ENCODE assay signal across 7 cellular contexts in genomic region chr10:133764821-133765205, GRCh38.
A peak's percentile ranks its signal among the peaks of the same experiment; 100 is the strongest.
DNase-seq lines count a peak whose midpoint lies in the region; ATAC-seq and TF ChIP-seq lines count a peak whose summit lies in the region.
"Not testable (repeated sequence)": the region's sequence is repeated elsewhere in the genome, so short reads cannot be mapped to it uniquely, and the experiment has no call there.

No MANE protein-coding gene starts in this region.

- H3K4me3 Mint-ChIP-seq in CD4-positive, alpha-beta T cell; activated CD4-positive, alpha-beta T cell treated with anti-CD3 and anti-CD28 coated beads for 36 hours; activated naive CD8-positive, alpha-beta T cell treated with anti-CD3 and anti-CD28 coated beads, Interleukin-2, amount 50 U/mL, for 24 hours; effector memory CD8-positive, alpha-beta T cell; stimulated activated naive CD8-positive, alpha-beta T cell treated with anti-CD3 and anti-CD28 coated beads, Interleukin-15, amount 100 ng/mL, for 72 hours: not testable (repeated sequence)

- H3K27me3 ChIP-seq in CD4-positive, alpha-beta T cell (ENCODE audit: control insufficient read depth, insufficient read depth, low read length) = not testable (repeated sequence)

- ATAC-seq in CD4-positive, alpha-beta T cell (ENCODE audit: poor library complexity) = peak; percentile 32
- peak; percentile 36 for ATAC-seq in activated CD4-positive, alpha-beta T cell treated with anti-CD3 and anti-CD28 coated beads for 36 hours
- ATAC-seq in activated naive CD8-positive, alpha-beta T cell treated with anti-CD3 and anti-CD28 coated beads, Interleukin-2, amount 50 U/mL, for 24 hours = peak; percentile 28
- peak; percentile 36 for ATAC-seq in effector memory CD8-positive, alpha-beta T cell (replicated peaks)
- peak; percentile 69 for ATAC-seq in stimulated activated naive CD8-positive, alpha-beta T cell treated with anti-CD3 and anti-CD28 coated beads, Interleukin-15, amount 100 ng/mL, for 72 hours

- H3K4me3 ChIP-seq in NB4 (ENCODE audit: low read depth, low read length) = not testable (repeated sequence)

- H3K27me3 Mint-ChIP-seq in CD4-positive, alpha-beta T cell; activated CD4-positive, alpha-beta T cell treated with anti-CD3 and anti-CD28 coated beads for 36 hours; activated naive CD8-positive, alpha-beta T cell treated with anti-CD3 and anti-CD28 coated beads, Interleukin-2, amount 50 U/mL, for 24 hours; effector memory CD8-positive, alpha-beta T cell; stimulated activated naive CD8-positive, alpha-beta T cell treated with anti-CD3 and anti-CD28 coated beads, Interleukin-15, amount 100 ng/mL, for 72 hours: not testable (repeated sequence)

- not testable (repeated sequence) for H3K27ac Mint-ChIP-seq in CD4-positive, alpha-beta T cell; activated CD4-positive, alpha-beta T cell treated with anti-CD3 and anti-CD28 coated beads for 36 hours; activated naive CD8-positive, alpha-beta T cell treated with anti-CD3 and anti-CD28 coated beads, Interleukin-2, amount 50 U/mL, for 24 hours; effector memory CD8-positive, alpha-beta T cell
- H3K27ac Mint-ChIP-seq in stimulated activated naive CD8-positive, alpha-beta T cell treated with anti-CD3 and anti-CD28 coated beads, Interleukin-15, amount 100 ng/mL, for 72 hours = peak overlapping the region in 1 of 2 donors; percentile 59

- H3K36me3 Mint-ChIP-seq in CD4-positive, alpha-beta T cell (ENCODE audit: low read depth); activated CD4-positive, alpha-beta T cell treated with anti-CD3 and anti-CD28 coated beads for 36 hours (ENCODE audit: low read depth); activated naive CD8-positive, alpha-beta T cell treated with anti-CD3 and anti-CD28 coated beads, Interleukin-2, amount 50 U/mL, for 24 hours (ENCODE audit: low read depth); effector memory CD8-positive, alpha-beta T cell (ENCODE audit: insufficient read depth): not testable (repeated sequence)

- not testable (repeated sequence) for H3K9me3 Mint-ChIP-seq in CD4-positive, alpha-beta T cell; activated CD4-positive, alpha-beta T cell treated with anti-CD3 and anti-CD28 coated beads for 36 hours (ENCODE audit: low read depth); activated naive CD8-positive, alpha-beta T cell treated with anti-CD3 and anti-CD28 coated beads, Interleukin-2, amount 50 U/mL, for 24 hours; effector memory CD8-positive, alpha-beta T cell; stimulated activated naive CD8-positive, alpha-beta T cell treated with anti-CD3 and anti-CD28 coated beads, Interleukin-15, amount 100 ng/mL, for 72 hours

- not testable (repeated sequence) for TF ChIP-seq POLR2A in NB4 (IDR thresholded peaks at IDR 0.05; ENCODE audit: extremely low read depth, insufficient read length)

- not testable (repeated sequence) for H3K27ac ChIP-seq in CD4-positive, alpha-beta T cell (ENCODE audit: low read depth, low read length)

- TF ChIP-seq CTCF in CD4-positive, alpha-beta T cell (IDR thresholded peaks at IDR 0.05); NB4 (IDR thresholded peaks at IDR 0.05; ENCODE audit: low read depth, low read length): not testable (repeated sequence)

- intact Hi-C loops in CD4-positive, alpha-beta T cell (cut with DNase I, micrococcal nuclease); activated CD4-positive, alpha-beta T cell treated with anti-CD3 and anti-CD28 coated beads for 36 hours (cut with DNase I, micrococcal nuclease): not testable (repeated sequence)

- CTCF ChIA-PET in CD4-positive, alpha-beta T cell (lab: Charles Lee); activated CD4-positive, alpha-beta T cell treated with anti-CD3 and anti-CD28 coated beads for 36 hours (lab: Charles Lee): not testable (repeated sequence)

- not testable (repeated sequence) for H3K4me1 Mint-ChIP-seq in CD4-positive, alpha-beta T cell (ENCODE audit: low read depth); activated CD4-positive, alpha-beta T cell treated with anti-CD3 and anti-CD28 coated beads for 36 hours; activated naive CD8-positive, alpha-beta T cell treated with anti-CD3 and anti-CD28 coated beads, Interleukin-2, amount 50 U/mL, for 24 hours; effector memory CD8-positive, alpha-beta T cell (ENCODE audit: low read depth in 2 of 2); stimulated activated naive CD8-positive, alpha-beta T cell treated with anti-CD3 and anti-CD28 coated beads, Interleukin-15, amount 100 ng/mL, for 72 hours

- POLR2A ChIA-PET in CD4-positive, alpha-beta T cell (lab: Charles Lee); activated CD4-positive, alpha-beta T cell treated with anti-CD3 and anti-CD28 coated beads for 36 hours (lab: Charles Lee): not testable (repeated sequence)

- H3K9me3 ChIP-seq in CD4-positive, alpha-beta T cell (ENCODE audit: control insufficient read depth, low read length) = not testable (repeated sequence)

- DNase-seq in CD4-positive, alpha-beta T cell = peak in 1 of 10 experiments; percentile 1
- DNase-seq in NB4 (ENCODE audit: low read depth) (peak; percentile 37), kidney tubule cell (ENCODE audit: low spot score) (peak; percentile 1)
- not testable (repeated sequence) for DNase-seq in activated CD4-positive, alpha-beta T cell treated with anti-CD3 and anti-CD28 coated beads for 36 hours; activated naive CD8-positive, alpha-beta T cell treated with anti-CD3 and anti-CD28 coated beads, Interleukin-2, amount 50 U/mL, for 24 hours; effector memory CD8-positive, alpha-beta T cell; stimulated activated naive CD8-positive, alpha-beta T cell treated with anti-CD3 and anti-CD28 coated beads, Interleukin-15, amount 100 ng/mL, for 72 hours
